1 cellular context compared by ENCODE assay signal in genomic region chr5:174371600-174372094, GRCh38.
TF ChIP-seq lines count a peak whose summit lies in the region.

No MANE protein-coding gene starts in this region.

TF ChIP-seq in HEK293, 187 proteins besides CTCF, POLR2A, EP300 and RAD21 (continued from another document and continues in another):
- TF ChIP-seq, protein P1, sequence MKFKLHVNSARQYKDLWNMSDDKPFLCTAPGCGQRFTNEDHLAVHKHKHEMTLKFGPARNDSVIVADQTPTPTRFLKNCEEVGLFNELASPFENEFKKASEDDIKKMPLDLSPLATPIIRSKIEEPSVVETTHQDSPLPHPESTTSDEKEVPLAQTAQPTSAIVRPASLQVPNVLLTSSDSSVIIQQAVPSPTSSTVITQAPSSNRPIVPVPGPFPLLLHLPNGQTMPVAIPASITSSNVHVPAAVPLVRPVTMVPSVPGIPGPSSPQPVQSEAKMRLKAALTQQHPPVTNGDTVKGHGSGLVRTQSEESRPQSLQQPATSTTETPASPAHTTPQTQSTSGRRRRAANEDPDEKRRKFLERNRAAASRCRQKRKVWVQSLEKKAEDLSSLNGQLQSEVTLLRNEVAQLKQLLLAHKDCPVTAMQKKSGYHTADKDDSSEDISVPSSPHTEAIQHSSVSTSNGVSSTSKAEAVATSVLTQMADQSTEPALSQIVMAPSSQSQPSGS (tag by site-specific recombination; IDR thresholded peaks at IDR 0.05; ENCODE audit: low read depth), result peak; percentile 90
- TF ChIP-seq ZBTB20 (tag by site-specific recombination; IDR thresholded peaks at IDR 0.05) (no peak), ZSCAN23 (tag by site-specific recombination; IDR thresholded peaks at IDR 0.05) (peak; percentile 94), ZBTB6 (tag by site-specific recombination; IDR thresholded peaks at IDR 0.05) (peak; percentile 93), ZNF701 (tag by site-specific recombination; IDR thresholded peaks at IDR 0.05) (no peak; the same call in 1 of the 2 replicates), YY2 (tag by site-specific recombination; IDR thresholded peaks at IDR 0.05) (no peak), KLF7 (tag by site-specific recombination; IDR thresholded peaks at IDR 0.05; ENCODE audit: borderline replicate concordance) (no peak), KLF9 (tag by site-specific recombination; IDR thresholded peaks at IDR 0.05; ENCODE audit: low read depth) (peak; percentile 49; the same call in 1 of the 2 replicates), ZNF654 (tag by site-specific recombination; IDR thresholded peaks at IDR 0.05; ENCODE audit: low read depth) (no peak), ZNF157 (tag by site-specific recombination; IDR thresholded peaks at IDR 0.05) (no peak), ZNF324 (tag by site-specific recombination; IDR thresholded peaks at IDR 0.05) (peak; percentile 84; the same call in 1 of the 2 replicates), BCL11B (tag by site-specific recombination; IDR thresholded peaks at IDR 0.05; ENCODE audit: low read depth) (no peak), ZNF677 (tag by site-specific recombination; IDR thresholded peaks at IDR 0.05) (no peak), ZNF629 (tag by site-specific recombination; IDR thresholded peaks at IDR 0.05) (peak; percentile 99), IKZF3 (tag by site-specific recombination; IDR thresholded peaks at IDR 0.05) (peak; percentile 62), ZNF10 (tag by site-specific recombination; IDR thresholded peaks at IDR 0.05) (no peak), ZNF221 (tag by site-specific recombination; IDR thresholded peaks at IDR 0.05; ENCODE audit: borderline replicate concordance) (no peak), ZNF133 (tag by site-specific recombination; IDR thresholded peaks at IDR 0.05) (no peak), ZNF549 (tag by site-specific recombination; IDR thresholded peaks at IDR 0.05) (no peak), ZNF600 (tag by site-specific recombination; IDR thresholded peaks at IDR 0.05) (peak; percentile 93), ZSCAN30 (tag by site-specific recombination; IDR thresholded peaks at IDR 0.05) (no peak), ZNF169 (tag by site-specific recombination; IDR thresholded peaks at IDR 0.05) (no peak), ZNF518A (tag by site-specific recombination; conservative IDR thresholded peaks at IDR 0.05; ENCODE audit: low read depth) (0 out of 2 replicates have a peak, but pooled peaks have one; percentile 49), TRIM28 (IDR thresholded peaks at IDR 0.05; ENCODE audit: borderline replicate concordance, low read length) (peak; percentile 98), ZNF239 (tag by site-specific recombination; IDR thresholded peaks at IDR 0.05) (no peak), ZNF24 (tag by site-specific recombination; IDR thresholded peaks at IDR 0.05) (peak; percentile 98), REST (tag by site-specific recombination; IDR thresholded peaks at IDR 0.05) (no peak), PRDM1 (tag by site-specific recombination; IDR thresholded peaks at IDR 0.05) (no peak), ZNF23 (tag by site-specific recombination; IDR thresholded peaks at IDR 0.05; ENCODE audit: borderline replicate concordance) (no peak), GLI4 (tag by site-specific recombination; IDR thresholded peaks at IDR 0.05) (no peak), ZNF658 (tag by site-specific recombination; IDR thresholded peaks at IDR 0.05) (no peak), RBAK (tag by site-specific recombination; IDR thresholded peaks at IDR 0.05) (no peak), ZBTB8A (tag by site-specific recombination; IDR thresholded peaks at IDR 0.05) (peak; percentile 42; the same call in 1 of the 2 replicates), KLF16 (tag by site-specific recombination; IDR thresholded peaks at IDR 0.05) (no peak), KLF10 (tag by site-specific recombination; IDR thresholded peaks at IDR 0.05) (peak; percentile 90), ZNF623 (tag by site-specific recombination; IDR thresholded peaks at IDR 0.05) (no peak)
- TF ChIP-seq, protein P2, sequence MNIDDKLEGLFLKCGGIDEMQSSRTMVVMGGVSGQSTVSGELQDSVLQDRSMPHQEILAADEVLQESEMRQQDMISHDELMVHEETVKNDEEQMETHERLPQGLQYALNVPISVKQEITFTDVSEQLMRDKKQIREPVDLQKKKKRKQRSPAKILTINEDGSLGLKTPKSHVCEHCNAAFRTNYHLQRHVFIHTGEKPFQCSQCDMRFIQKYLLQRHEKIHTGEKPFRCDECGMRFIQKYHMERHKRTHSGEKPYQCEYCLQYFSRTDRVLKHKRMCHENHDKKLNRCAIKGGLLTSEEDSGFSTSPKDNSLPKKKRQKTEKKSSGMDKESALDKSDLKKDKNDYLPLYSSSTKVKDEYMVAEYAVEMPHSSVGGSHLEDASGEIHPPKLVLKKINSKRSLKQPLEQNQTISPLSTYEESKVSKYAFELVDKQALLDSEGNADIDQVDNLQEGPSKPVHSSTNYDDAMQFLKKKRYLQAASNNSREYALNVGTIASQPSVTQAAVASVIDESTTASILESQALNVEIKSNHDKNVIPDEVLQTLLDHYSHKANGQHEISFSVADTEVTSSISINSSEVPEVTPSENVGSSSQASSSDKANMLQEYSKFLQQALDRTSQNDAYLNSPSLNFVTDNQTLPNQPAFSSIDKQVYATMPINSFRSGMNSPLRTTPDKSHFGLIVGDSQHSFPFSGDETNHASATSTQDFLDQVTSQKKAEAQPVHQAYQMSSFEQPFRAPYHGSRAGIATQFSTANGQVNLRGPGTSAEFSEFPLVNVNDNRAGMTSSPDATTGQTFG (tag by site-specific recombination; IDR thresholded peaks at IDR 0.05; ENCODE audit: borderline replicate concordance), result no peak
- TF ChIP-seq, protein P3, sequence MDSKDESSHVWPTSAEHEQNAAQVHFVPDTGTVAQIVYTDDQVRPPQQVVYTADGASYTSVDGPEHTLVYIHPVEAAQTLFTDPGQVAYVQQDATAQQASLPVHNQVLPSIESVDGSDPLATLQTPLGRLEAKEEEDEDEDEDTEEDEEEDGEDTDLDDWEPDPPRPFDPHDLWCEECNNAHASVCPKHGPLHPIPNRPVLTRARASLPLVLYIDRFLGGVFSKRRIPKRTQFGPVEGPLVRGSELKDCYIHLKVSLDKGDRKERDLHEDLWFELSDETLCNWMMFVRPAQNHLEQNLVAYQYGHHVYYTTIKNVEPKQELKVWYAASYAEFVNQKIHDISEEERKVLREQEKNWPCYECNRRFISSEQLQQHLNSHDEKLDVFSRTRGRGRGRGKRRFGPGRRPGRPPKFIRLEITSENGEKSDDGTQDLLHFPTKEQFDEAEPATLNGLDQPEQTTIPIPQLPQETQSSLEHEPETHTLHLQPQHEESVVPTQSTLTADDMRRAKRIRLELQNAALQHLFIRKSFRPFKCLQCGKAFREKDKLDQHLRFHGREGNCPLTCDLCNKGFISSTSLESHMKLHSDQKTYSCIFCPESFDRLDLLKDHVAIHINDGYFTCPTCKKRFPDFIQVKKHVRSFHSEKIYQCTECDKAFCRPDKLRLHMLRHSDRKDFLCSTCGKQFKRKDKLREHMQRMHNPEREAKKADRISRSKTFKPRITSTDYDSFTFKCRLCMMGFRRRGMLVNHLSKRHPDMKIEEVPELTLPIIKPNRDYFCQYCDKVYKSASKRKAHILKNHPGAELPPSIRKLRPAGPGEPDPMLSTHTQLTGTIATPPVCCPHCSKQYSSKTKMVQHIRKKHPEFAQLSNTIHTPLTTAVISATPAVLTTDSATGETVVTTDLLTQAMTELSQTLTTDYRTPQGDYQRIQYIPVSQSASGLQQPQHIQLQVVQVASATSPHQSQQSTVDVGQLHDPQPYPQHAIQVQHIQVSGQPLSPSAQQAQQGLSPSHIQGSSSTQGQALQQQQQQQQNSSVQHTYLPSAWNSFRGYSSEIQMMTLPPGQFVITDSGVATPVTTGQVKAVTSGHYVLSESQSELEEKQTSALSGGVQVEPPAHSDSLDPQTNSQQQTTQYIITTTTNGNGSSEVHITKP (tag by site-specific recombination; IDR thresholded peaks at IDR 0.05), result peak; percentile 64
- TF ChIP-seq, protein P4, sequence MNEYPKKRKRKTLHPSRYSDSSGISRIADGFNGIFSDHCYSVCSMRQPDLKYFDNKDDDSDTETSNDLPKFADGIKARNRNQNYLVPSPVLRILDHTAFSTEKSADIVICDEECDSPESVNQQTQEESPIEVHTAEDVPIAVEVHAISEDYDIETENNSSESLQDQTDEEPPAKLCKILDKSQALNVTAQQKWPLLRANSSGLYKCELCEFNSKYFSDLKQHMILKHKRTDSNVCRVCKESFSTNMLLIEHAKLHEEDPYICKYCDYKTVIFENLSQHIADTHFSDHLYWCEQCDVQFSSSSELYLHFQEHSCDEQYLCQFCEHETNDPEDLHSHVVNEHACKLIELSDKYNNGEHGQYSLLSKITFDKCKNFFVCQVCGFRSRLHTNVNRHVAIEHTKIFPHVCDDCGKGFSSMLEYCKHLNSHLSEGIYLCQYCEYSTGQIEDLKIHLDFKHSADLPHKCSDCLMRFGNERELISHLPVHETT (tag by site-specific recombination; IDR thresholded peaks at IDR 0.05), result peak; percentile 94
- TF ChIP-seq, protein P5, sequence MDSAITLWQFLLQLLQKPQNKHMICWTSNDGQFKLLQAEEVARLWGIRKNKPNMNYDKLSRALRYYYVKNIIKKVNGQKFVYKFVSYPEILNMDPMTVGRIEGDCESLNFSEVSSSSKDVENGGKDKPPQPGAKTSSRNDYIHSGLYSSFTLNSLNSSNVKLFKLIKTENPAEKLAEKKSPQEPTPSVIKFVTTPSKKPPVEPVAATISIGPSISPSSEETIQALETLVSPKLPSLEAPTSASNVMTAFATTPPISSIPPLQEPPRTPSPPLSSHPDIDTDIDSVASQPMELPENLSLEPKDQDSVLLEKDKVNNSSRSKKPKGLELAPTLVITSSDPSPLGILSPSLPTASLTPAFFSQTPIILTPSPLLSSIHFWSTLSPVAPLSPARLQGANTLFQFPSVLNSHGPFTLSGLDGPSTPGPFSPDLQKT (IDR thresholded peaks at IDR 0.05; ENCODE audit: borderline replicate concordance, low read depth, low read length), result no peak
